Comparison of ENCODE assay signal across 12 cellular contexts in genomic region chr13:73107459-73107858, GRCh38.
"Had no signal": no experiment of that assay in that cellular context is flagged by ENCODE, and none has a peak within 500 bp of the region (broad histone marks: within the 10 kb centered on the region; RNA-seq: fewer than 3 reads in every experiment).

No MANE protein-coding gene starts in this region.

- H3K27me3 ChIP-seq: hepatocyte had no signal

- H3K4me3 ChIP-seq: hepatocyte, mucosa of descending colon had no signal

- H3K27ac ChIP-seq: parathyroid adenoma had no signal

- H3K4me1 ChIP-seq: parathyroid adenoma had no signal

- ATAC-seq: activated T-helper 17 cell treated with anti-CD3 and anti-CD28 coated beads, Interleukin-2, amount 50 U/mL, for 72 hours; left lobe of liver; naive thymus-derived CD4-positive, alpha-beta T cell had no signal

- DNase-seq: activated CD4-positive, alpha-beta T cell treated with anti-CD3 and anti-CD28 coated beads for 1 hour; activated CD4-positive, alpha-beta T cell treated with anti-CD3 and anti-CD28 coated beads, Interleukin-2, amount 50 U/mL, for 48 hours; activated naive CD4-positive, alpha-beta T cell treated with Interleukin-2 at 50 U/mL for 16 hours; aorta; mucosa of descending colon; naive thymus-derived CD4-positive, alpha-beta T cell; stimulated activated CD4-positive, alpha-beta T cell treated with anti-CD3 and anti-CD28 coated beads, Interleukin-12 subunit alpha, Interleukin-12 subunit beta, amount 100 ng/mL, for 4 hours; stimulated activated CD4-positive, alpha-beta T cell treated with anti-CD3 and anti-CD28 coated beads, Interleukin-2, amount 100 ng/mL, for 24 hours had no signal

- H3K9me3 ChIP-seq: mucosa of descending colon had no signal
